Comparison of ENCODE assay signal across 17 cellular contexts in the genomic region with DNA sequence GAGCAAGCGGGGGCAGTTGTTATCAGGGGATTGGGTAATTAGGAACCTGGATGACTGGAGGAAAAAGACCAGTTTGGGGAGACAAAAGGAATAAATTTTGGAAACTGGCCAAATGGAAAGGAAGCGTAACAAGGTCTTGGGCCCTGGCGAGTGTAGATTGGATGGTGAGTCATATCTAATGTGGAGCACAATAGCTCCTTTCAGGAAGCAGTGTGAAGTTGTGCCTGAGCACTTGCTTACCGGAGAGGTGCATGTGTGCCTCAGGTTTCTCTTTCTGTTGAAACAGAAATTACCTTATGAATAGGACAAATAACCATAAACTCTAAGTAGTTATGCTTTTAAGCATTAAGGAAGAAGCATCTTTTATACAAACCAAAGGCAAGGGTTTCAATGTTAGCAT.
DNase-seq lines count a peak whose midpoint lies in the region; ATAC-seq and TF ChIP-seq lines count a peak whose summit lies in the region.
"Had no signal": no experiment of that assay in that cellular context is flagged by ENCODE, and none has a peak within 500 bp of the region (broad histone marks: within the 10 kb centered on the region; RNA-seq: fewer than 3 reads in every experiment).

No MANE protein-coding gene starts in this region.

- H4K12ac ChIP-seq in trophoblast cell (ENCODE audit: low read depth, low read length) = no peak overlapping the region

- H3K9me3 ChIP-seq in trophoblast cell (ENCODE audit: insufficient read depth, low read depth, low read length) = no peaks in the 10 kb centered on the region
- H3K9me3 ChIP-seq: pancreas, Peyer's patch had no signal

- H3K14ac ChIP-seq in trophoblast cell (ENCODE audit: low read length) = no peak overlapping the region

- H2AK5ac ChIP-seq in trophoblast cell (ENCODE audit: low read length) = no peak overlapping the region

- H3K27me3 ChIP-seq in foreskin keratinocyte (no peaks in the 10 kb centered on the region), trophoblast cell (ENCODE audit: insufficient read depth, low read length) (no peaks in the 10 kb centered on the region)
- H3K27me3 ChIP-seq: cardiac muscle cell, pancreas, Peyer's patch had no signal

- peak; percentile 62 for DNase-seq in DMS79 (lab: John Stamatoyannopoulos, UW)
- peak; percentile 3 for DNase-seq in M059J (ENCODE audit: low read depth)
- peak; percentile 29 for DNase-seq in NCI-H774 (lab: John Stamatoyannopoulos, UW)
- peak; percentile 30 to 60 for DNase-seq in foreskin keratinocyte
- no peak for DNase-seq in trophoblast cell
- no peak for DNase-seq in effector memory CD8-positive, alpha-beta T cell
- DNase-seq in cortex of kidney (lab: John Stamatoyannopoulos, UW) = no peak
- no peak for DNase-seq in 8988T
- DNase-seq: activated CD8-positive, alpha-beta T cell treated with anti-CD3 and anti-CD28 coated beads, Interleukin-2, amount 10 ng/mL, durations not matched to agents 7 days and 5 days; effector CD4-positive, alpha-beta T cell; hippocampal formation; Karpas-422; NCI-H1694; NCI-H526 treated with DMSO at 0.1 percent for 48 hours; pancreas; Peyer's patch had no signal

- no peak overlapping the region for H3K4me2 ChIP-seq in trophoblast cell (ENCODE audit: low read length)

- no peaks in the 10 kb centered on the region for H3K79me2 ChIP-seq in trophoblast cell (ENCODE audit: control insufficient read depth, insufficient read depth, low read length, poor library complexity)

- no peak overlapping the region for H3K4ac ChIP-seq in trophoblast cell (ENCODE audit: low read depth, low read length)

- no peak for TF ChIP-seq CTCF in foreskin keratinocyte (conservative IDR thresholded peaks at IDR 0.05)

- no peak overlapping the region for H3K23ac ChIP-seq in trophoblast cell (ENCODE audit: low read length)

- H4K8ac ChIP-seq in trophoblast cell (ENCODE audit: low read depth, low read length) = no peak overlapping the region

- no peak overlapping the region for H3K9ac ChIP-seq in trophoblast cell (ENCODE audit: low read length)

- H3K18ac ChIP-seq in trophoblast cell (ENCODE audit: low read length) = no peak overlapping the region

- H3K79me1 ChIP-seq in trophoblast cell (ENCODE audit: low read length) = no peaks in the 10 kb centered on the region

- H2BK120ac ChIP-seq in trophoblast cell (ENCODE audit: insufficient read depth, low read length, poor library complexity) = no peak overlapping the region

- H3K9me3 Mint-ChIP-seq in effector memory CD8-positive, alpha-beta T cell = peaks cover 3 to 15% of the 10 kb centered on the region in 2 donors

- peak; percentile 80 for ATAC-seq in foreskin keratinocyte
- ATAC-seq in effector memory CD8-positive, alpha-beta T cell (replicated peaks) = no peak
- ATAC-seq: activated CD8-positive, alpha-beta T cell treated with anti-CD3 and anti-CD28 coated beads, Interleukin-2, amount 10 ng/mL, durations not matched to agents 7 days and 5 days; pancreas had no signal

- H3K36me3 Mint-ChIP-seq in effector memory CD8-positive, alpha-beta T cell (ENCODE audit: insufficient read depth) = no peaks in the 10 kb centered on the region

- H3K4me3 ChIP-seq in trophoblast cell (ENCODE audit: low read depth, low read length) = no peak overlapping the region
- H3K4me3 ChIP-seq: cardiac muscle cell, pancreas, Peyer's patch had no signal

- H3K4me1 ChIP-seq in foreskin keratinocyte (no peaks in the 10 kb centered on the region), trophoblast cell (ENCODE audit: control insufficient read depth in 1 of 2, insufficient read depth in 2 of 2, low read length in 2 of 2) (peaks cover 0 to 2% of the 10 kb centered on the region in 2 experiments)
- H3K4me1 ChIP-seq: pancreas, Peyer's patch had no signal

- H3K36me3 ChIP-seq in trophoblast cell (ENCODE audit: control insufficient read depth in 1 of 2, insufficient read depth in 2 of 2, low read length in 2 of 2) = no peaks in the 10 kb centered on the region
- H3K36me3 ChIP-seq: cardiac muscle cell, pancreas, Peyer's patch had no signal

- peaks cover 6 to 36% of the 10 kb centered on the region in 2 donors for H3K27me3 Mint-ChIP-seq in effector memory CD8-positive, alpha-beta T cell

- H3K4me3 Mint-ChIP-seq in effector memory CD8-positive, alpha-beta T cell = no peak overlapping the region
- H3K4me3 Mint-ChIP-seq: activated CD8-positive, alpha-beta T cell treated with anti-CD3 and anti-CD28 coated beads, Interleukin-2, amount 10 ng/mL, durations not matched to agents 7 days and 5 days had no signal

- H2AFZ ChIP-seq in trophoblast cell (ENCODE audit: insufficient read depth, low read length, poor library complexity) = no peak overlapping the region

- no peak overlapping the region for H3K27ac Mint-ChIP-seq in effector memory CD8-positive, alpha-beta T cell
- H3K27ac Mint-ChIP-seq: activated CD8-positive, alpha-beta T cell treated with anti-CD3 and anti-CD28 coated beads, Interleukin-2, amount 10 ng/mL, durations not matched to agents 7 days and 5 days had no signal

- H3K27ac ChIP-seq in foreskin keratinocyte (no peak overlapping the region), trophoblast cell (ENCODE audit: low read depth, low read length) (no peak overlapping the region)
- H3K27ac ChIP-seq: cardiac muscle cell, pancreas, Peyer's patch had no signal

- no peaks in the 10 kb centered on the region for H3K4me1 Mint-ChIP-seq in effector memory CD8-positive, alpha-beta T cell (ENCODE audit: low read depth in 2 of 2)

- no peak overlapping the region for H2BK12ac ChIP-seq in trophoblast cell (ENCODE audit: low read length)

- no peak overlapping the region for H4K91ac ChIP-seq in trophoblast cell (ENCODE audit: low read depth, low read length)

- no peak overlapping the region for H2BK5ac ChIP-seq in trophoblast cell (ENCODE audit: low read depth, low read length, poor library complexity)

- WGBS in trophoblast cell (ENCODE audit: extremely low coverage, insufficient coverage, insufficient read length) = no CpG with 5 or more reads among the region's 4 CpGs

Comparison
In these comparisons a context has a peak if more than half of its experiments do, and no peak if none do; other contexts are left out.
1. DNase-seq: peak in DMS79 (single experiment), M059J (single experiment), NCI-H774 (single experiment) and foreskin keratinocyte (2 of 2); none in trophoblast cell (0 of 2), effector memory CD8-positive, alpha-beta T cell (0 of 3), cortex of kidney (single experiment) and 8988T (single experiment).